ENCODE assay signal across 16 cellular contexts in genomic region chr2:71789556-71790219, GRCh38.
DNase-seq lines count a peak whose midpoint lies in the region; ATAC-seq, FAIRE-seq and TF ChIP-seq lines count a peak whose summit lies in the region.
"Had no signal": no experiment of that assay in that cellular context is flagged by ENCODE, and none has a peak within 500 bp of the region (broad histone marks: within the 10 kb centered on the region; RNA-seq: fewer than 3 reads in every experiment).

No MANE protein-coding gene starts in this region.

- no peak overlapping the region for H3K4me3 Mint-ChIP-seq in osteocyte (ENCODE audit: unreplicated experiment)
- H3K4me3 Mint-ChIP-seq: activated naive CD8-positive, alpha-beta T cell treated with anti-CD3 and anti-CD28 coated beads, Interleukin-2, amount 10 ng/mL, durations not matched to agents 7 days and 5 days; CD8-positive, alpha-beta memory T cell had no signal

- no peaks in the 10 kb centered on the region for H3K79me2 ChIP-seq in HCT116 (ENCODE audit: insufficient read depth, low read length)
- H3K79me2 ChIP-seq in K562 (ENCODE audit: control insufficient read depth, insufficient read depth, low read length), result no peaks in the 10 kb centered on the region

- CTCF ChIA-PET in HCT116 (lab: Charles Lee) (interaction anchor here (1.3 kb wide), 1 partner anchor 8 kb away, joined by 3 read pairs; no protein-coding TSS in a partner anchor), K562 (lab: Yijun Ruan, JAX; ENCODE audit: low intra/inter-chr PET ratio) (no interaction called here)

- H3K9me2 ChIP-seq in HCT116 (ENCODE audit: insufficient read depth), result no peaks in the 10 kb centered on the region

- H4K20me1 ChIP-seq in HCT116 (ENCODE audit: insufficient read depth) (no peaks in the 10 kb centered on the region), K562 (replicated peaks; ENCODE audit: control insufficient read depth, insufficient read depth, low read length) (no peaks in the 10 kb centered on the region; the same call in 1 of the 2 replicates)

- peaks cover 5 to 13% of the 10 kb centered on the region in 2 experiments for H3K4me1 ChIP-seq in HCT116 (ENCODE audit: control insufficient read depth in 1 of 2, insufficient read depth in 2 of 2, low read length in 2 of 2)
- H3K4me1 ChIP-seq in K562 (replicated peaks in 1 of 2; ENCODE audit: control insufficient read depth in 2 of 2, insufficient read depth in 2 of 2, low read length in 2 of 2), result peaks cover 0 to 4% of the 10 kb centered on the region in 2 experiments; a peak in 1 of 5 replicates
- H3K4me1 ChIP-seq in effector memory CD4-positive, alpha-beta T cell (ENCODE audit: control insufficient read depth, insufficient read depth, low read length, poor library complexity, severe bottlenecking), result no peaks in the 10 kb centered on the region
- H3K4me1 ChIP-seq: heart right ventricle, pancreas had no signal

- peaks cover 44% of the 10 kb centered on the region for H3K4me1 Mint-ChIP-seq in osteocyte (ENCODE audit: unreplicated experiment)
- H3K4me1 Mint-ChIP-seq: activated naive CD8-positive, alpha-beta T cell treated with anti-CD3 and anti-CD28 coated beads, Interleukin-2, amount 10 ng/mL, durations not matched to agents 7 days and 5 days; CD8-positive, alpha-beta memory T cell had no signal

- H3K27me3 Mint-ChIP-seq in osteocyte (ENCODE audit: unreplicated experiment), result no peaks in the 10 kb centered on the region
- H3K27me3 Mint-ChIP-seq: activated naive CD8-positive, alpha-beta T cell treated with anti-CD3 and anti-CD28 coated beads, Interleukin-2, amount 10 ng/mL, durations not matched to agents 7 days and 5 days had no signal

- H3K36me3 ChIP-seq in HCT116 (ENCODE audit: control insufficient read depth in 1 of 2, insufficient read depth in 2 of 2, low read length in 2 of 2) (no peaks in the 10 kb centered on the region), K562 (ENCODE audit: control insufficient read depth, insufficient read depth, low read length) (no peaks in the 10 kb centered on the region)
- no peaks in the 10 kb centered on the region for H3K36me3 ChIP-seq in effector memory CD4-positive, alpha-beta T cell (ENCODE audit: control insufficient read depth, insufficient read depth, low read length)
- H3K36me3 ChIP-seq: heart right ventricle, pancreas had no signal

- in situ Hi-C loops in K562 (cut with MboI), result loop anchor here (5.0 kb wide), 1 partner anchor 237 kb away; no protein-coding TSS in a partner anchor
- in situ Hi-C loops in GM13977 (cut with MboI; ENCODE audit: low pct_unique_long_range_greater_than_20kb, low sequenced_read_pairs, unreplicated experiment), result no loop called here

- H3K4me3 ChIP-seq in AG10803 (ENCODE audit: low read length), result no peak overlapping the region
- H3K4me3 ChIP-seq in HCT116 (replicated peaks in 1 of 2; ENCODE audit: low read depth in 1 of 2, low read length in 2 of 2), result no peak overlapping the region
- no peak overlapping the region for H3K4me3 ChIP-seq in K562
- H3K4me3 ChIP-seq in effector memory CD4-positive, alpha-beta T cell (ENCODE audit: insufficient read depth, low read depth, low read length, poor library complexity, severe bottlenecking), result no peak overlapping the region
- H3K4me3 ChIP-seq: heart right ventricle, pancreas had no signal

- intact Hi-C loops in HCT116 (cut with micrococcal nuclease) (no loop called here), K562 (cut with micrococcal nuclease) (no loop called here)

- H2AFZ ChIP-seq in HCT116 (ENCODE audit: low read depth, low read length, poor library complexity, severe bottlenecking), result no peak overlapping the region
- no peak overlapping the region for H2AFZ ChIP-seq in K562 (ENCODE audit: low read depth, low read length)

- no peaks in the 10 kb centered on the region for H3K9me3 Mint-ChIP-seq in osteocyte (ENCODE audit: unreplicated experiment)
- H3K9me3 Mint-ChIP-seq: activated naive CD8-positive, alpha-beta T cell treated with anti-CD3 and anti-CD28 coated beads, Interleukin-2, amount 10 ng/mL, durations not matched to agents 7 days and 5 days; CD8-positive, alpha-beta memory T cell had no signal

- no peaks in the 10 kb centered on the region for H3K36me3 Mint-ChIP-seq in osteocyte (ENCODE audit: unreplicated experiment)
- H3K36me3 Mint-ChIP-seq: activated naive CD8-positive, alpha-beta T cell treated with anti-CD3 and anti-CD28 coated beads, Interleukin-2, amount 10 ng/mL, durations not matched to agents 7 days and 5 days; CD8-positive, alpha-beta memory T cell had no signal

- TF ChIP-seq EP300 in K562 (IDR thresholded peaks at IDR 0.05; ENCODE audit: low read length), result no peak

- FAIRE-seq in K562 (lab: Jason Lieb, UNC), result no peak
- FAIRE-seq: kidney, pancreas had no signal

- TF ChIP-seq CTCF in AG10803 (conservative IDR thresholded peaks at IDR 0.05; ENCODE audit: low read length) (peak; percentile 47), HCT116 (IDR thresholded peaks at IDR 0.05 in 2 of 3, conservative IDR thresholded peaks at IDR 0.05 in 1 of 3; ENCODE audit: borderline replicate concordance in 1 of 3, insufficient read depth in 1 of 3, low read depth in 2 of 3, low read length in 2 of 3) (peak in 2 of 3 experiments; percentile 6 to 12; a peak in 1 of 6 replicates), K562 (IDR thresholded peaks at IDR 0.05 in 2 of 3, conservative IDR thresholded peaks at IDR 0.05 in 1 of 3; ENCODE audit: insufficient read depth in 2 of 3, low read depth in 1 of 3, low read length in 3 of 3) (peak; percentile 30 to 42 (median 36); a peak in 3 of 6 replicates), osteocyte (IDR thresholded peaks at IDR 0.05) (no peak), GM13977 (IDR thresholded peaks at IDR 0.05; ENCODE audit: extremely low read depth, insufficient read depth, missing control alignments) (no peak)

- TF ChIP-seq RAD21 in HCT116 (IDR thresholded peaks at IDR 0.05; ENCODE audit: low read depth) (peak; percentile 10; the same call in 1 of the 2 replicates), K562 (CRISPR knock-in tag; conservative IDR thresholded peaks at IDR 0.05 in 1 of 2, IDR thresholded peaks at IDR 0.05 in 1 of 2) (peak in 1 of 2 experiments; percentile 36; a peak in 1 of 4 replicates)

- POLR2A ChIA-PET in HCT116 (lab: Charles Lee) (no interaction called here), K562 (lab: Yijun Ruan, JAX) (interaction anchor here (0.5 to 0.6 kb wide), 3 partner anchors 10 to 641 kb away, joined by 3 to 4 read pairs (median 3); no protein-coding TSS in a partner anchor)

- H3K27ac Mint-ChIP-seq in osteocyte (ENCODE audit: unreplicated experiment), result no peak overlapping the region
- H3K27ac Mint-ChIP-seq: activated naive CD8-positive, alpha-beta T cell treated with anti-CD3 and anti-CD28 coated beads, Interleukin-2, amount 10 ng/mL, durations not matched to agents 7 days and 5 days; CD8-positive, alpha-beta memory T cell had no signal

- RAD21 ChIA-PET in HCT116 (lab: Charles Lee; ENCODE audit: low non-redundant PET in 1 of 2, low total read pairs in 2 of 2, uncharacterized antibody in 2 of 2, unreplicated experiment in 2 of 2), result no interaction called here

- no peaks in the 10 kb centered on the region for H3K9me1 ChIP-seq in K562 (ENCODE audit: control insufficient read depth, insufficient read depth, low read length)

- TF ChIP-seq POLR2A in HCT116 (IDR thresholded peaks at IDR 0.05; ENCODE audit: borderline replicate concordance, extremely low read depth, insufficient read depth, insufficient read length), result no peak
- no peak for TF ChIP-seq POLR2A in K562 (conservative IDR thresholded peaks at IDR 0.05)

- 22% methylated on average over 13 of the region's 14 CpGs for WGBS in K562 (ENCODE audit: insufficient coverage, low coverage, missing lambda C conversion rate)

- H3K4me2 ChIP-seq in HCT116 (ENCODE audit: low read length) (no peak overlapping the region), K562 (ENCODE audit: insufficient read depth, low read length) (no peak overlapping the region)

- ATAC-seq in HCT116 (no peak), K562 (no peak)
- ATAC-seq: heart right ventricle, pancreas had no signal

- H3K27ac ChIP-seq in HCT116 (ENCODE audit: low read depth, low read length) (no peak overlapping the region), K562 (ENCODE audit: extremely low read depth, low read depth, low read length) (no peak overlapping the region)
- H3K27ac ChIP-seq in effector memory CD4-positive, alpha-beta T cell (ENCODE audit: insufficient read depth, low read length, poor library complexity, severe bottlenecking), result no peak overlapping the region
- H3K27ac ChIP-seq: heart right ventricle, pancreas had no signal

- H3K9me3 ChIP-seq in HCT116 (ENCODE audit: control insufficient read depth in 1 of 2, insufficient read depth in 1 of 2, low read depth in 1 of 2, low read length in 2 of 2) (no peaks in the 10 kb centered on the region), K562 (replicated peaks; ENCODE audit: control insufficient read depth, insufficient read depth, low read depth, low read length) (no peaks in the 10 kb centered on the region)
- H3K9me3 ChIP-seq in effector memory CD4-positive, alpha-beta T cell (ENCODE audit: control insufficient read depth, low read length), result no peaks in the 10 kb centered on the region
- H3K9me3 ChIP-seq: heart right ventricle, pancreas had no signal

- H3K27me3 ChIP-seq in HCT116 (ENCODE audit: insufficient read depth, low read length) (no peaks in the 10 kb centered on the region), K562 (ENCODE audit: control insufficient read depth in 2 of 2, insufficient read depth in 2 of 2, low read length in 2 of 2) (peaks cover 11 to 54% of the 10 kb centered on the region in 2 experiments; a peak in 4 of 5 replicates)
- H3K27me3 ChIP-seq in effector memory CD4-positive, alpha-beta T cell (replicated peaks; ENCODE audit: control insufficient read depth, insufficient read depth, low read length, poor library complexity, severe bottlenecking), result no peaks in the 10 kb centered on the region
- H3K27me3 ChIP-seq: heart right ventricle, pancreas had no signal

- H3K9ac ChIP-seq in HCT116 (ENCODE audit: low read length) (no peak overlapping the region), K562 (ENCODE audit: insufficient read depth in 1 of 2, low read depth in 2 of 2, low read length in 2 of 2) (no peak overlapping the region)

- peak; percentile 61 for DNase-seq in AG10803 (ENCODE audit: low read depth)
- no peak for DNase-seq in HCT116 (ENCODE audit: low read depth, low spot score)
- DNase-seq in K562 (ENCODE audit: extremely low read depth in 1 of 4, low spot score in 3 of 4), result peak in 3 of 4 experiments; percentile 10 to 30 (median 27)
- peak; percentile 21 for DNase-seq in osteocyte (ENCODE audit: extremely low spot score, unreplicated experiment)
- DNase-seq in effector memory CD4-positive, alpha-beta T cell, result no peak
- DNase-seq in nucleus accumbens (lab: John Stamatoyannopoulos, UW), result no peak
- no peak for DNase-seq in GM13977 (ENCODE audit: low spot score)
- DNase-seq: activated naive CD8-positive, alpha-beta T cell treated with anti-CD3 and anti-CD28 coated beads, Interleukin-2, amount 10 ng/mL, durations not matched to agents 7 days and 5 days; caudate nucleus; CD8-positive, alpha-beta memory T cell; GF-D8; heart right ventricle; kidney; NCI-H1048; substantia nigra had no signal

- BruUV-seq in HCT116 (replicated peaks; lab: Mats Ljungman, UMichigan) (no TSS peak), K562 (replicated peaks; lab: Mats Ljungman, UMichigan) (no TSS peak)

TF ChIP-seq in HCT116, 20 proteins besides CTCF, POLR2A, EP300 and RAD21 (continues in another document):
- TF ChIP-seq ELF1 (IDR thresholded peaks at IDR 0.05; ENCODE audit: borderline replicate concordance, low read depth), result no peak

Comparison
In these comparisons a context has a peak if more than half of its experiments do, and no peak if none do; other contexts are left out.
1. DNase-seq: peak in AG10803 (single experiment), K562 (3 of 4) and osteocyte (single experiment); none in HCT116 (single experiment), effector memory CD4-positive, alpha-beta T cell (0 of 3), nucleus accumbens (0 of 56) and GM13977 (single experiment).
2. CTCF ChIP-seq: peak in AG10803 (single experiment), HCT116 (2 of 3) and K562 (3 of 3); none in osteocyte (single experiment) and GM13977 (single experiment).